In genomic region chr7:48667434-48667833, GRCh38 we compare ENCODE assay signal across 20 cellular contexts.
DNase-seq lines count a peak whose midpoint lies in the region; ATAC-seq, FAIRE-seq and TF ChIP-seq lines count a peak whose summit lies in the region.
"Had no signal": no experiment of that assay in that cellular context is flagged by ENCODE, and none has a peak within 500 bp of the region (broad histone marks: within the 10 kb centered on the region; RNA-seq: fewer than 3 reads in every experiment).

No MANE protein-coding gene starts in this region.

- H4K20me1 ChIP-seq in K562 (replicated peaks; ENCODE audit: control insufficient read depth, insufficient read depth, low read length): no peaks in the 10 kb centered on the region

- H3K4me1 ChIP-seq in K562 (replicated peaks in 1 of 2; ENCODE audit: control insufficient read depth in 2 of 2, insufficient read depth in 2 of 2, low read length in 2 of 2): no peaks in the 10 kb centered on the region
- H3K4me1 ChIP-seq: A549 had no signal

- WGBS in K562 (ENCODE audit: insufficient coverage, low coverage, missing lambda C conversion rate): 0% methylated on average over 1 of the region's 1 CpG

- no peak for FAIRE-seq in K562 (lab: Jason Lieb, UNC)
- FAIRE-seq: A549, GM12878, H1, HTR-8/SVneo had no signal

- TF ChIP-seq CTCF in K562 (IDR thresholded peaks at IDR 0.05 in 2 of 3, conservative IDR thresholded peaks at IDR 0.05 in 1 of 3; ENCODE audit: insufficient read depth in 2 of 3, low read depth in 1 of 3, low read length in 3 of 3): no peak

- no TSS peak for BruUV-seq in K562 (replicated peaks; lab: Mats Ljungman, UMichigan)

- POLR2A ChIA-PET in K562 (lab: Yijun Ruan, JAX): no interaction called here

- intact Hi-C loops in K562 (cut with micrococcal nuclease): no loop called here

- TF ChIP-seq POLR2A in K562 (conservative IDR thresholded peaks at IDR 0.05): no peak

- DNase-seq in A172 (ENCODE audit: low spot score): peak; percentile 6
- DNase-seq in CD1c-positive myeloid dendritic cell (ENCODE audit: extremely low spot score): peak; percentile 21
- DNase-seq in NOMO-1 treated with DMSO at 0.1 percent for 48 hours (lab: John Stamatoyannopoulos, UW; ENCODE audit: unreplicated experiment): peak; percentile 20
- DNase-seq in K562 (ENCODE audit: extremely low read depth in 1 of 4, low spot score in 3 of 4): no peak
- no peak for DNase-seq in D341Med (ENCODE audit: low spot score)
- no peak for DNase-seq in NCI-H146 (lab: John Stamatoyannopoulos, UW)
- no peak for DNase-seq in KBM-7
- DNase-seq: AML-193; CD4-positive, alpha-beta memory T cell; DMS 273 treated with DMSO at 0.1 percent for 48 hours; DMS53; DND-41; EL; H9; IMR-90 had no signal

- H3K4me2 ChIP-seq in K562 (ENCODE audit: insufficient read depth, low read length): no peak overlapping the region
- H3K4me2 ChIP-seq: A549 had no signal

- CTCF ChIA-PET in K562 (lab: Yijun Ruan, JAX; ENCODE audit: low intra/inter-chr PET ratio): no interaction called here

- no peaks in the 10 kb centered on the region for H3K36me3 ChIP-seq in K562 (ENCODE audit: control insufficient read depth, insufficient read depth, low read length)

- no peak for ATAC-seq in K562
- ATAC-seq: A549, GM12878 had no signal

- H3K4me3 ChIP-seq in K562: no peak overlapping the region
- H3K4me3 ChIP-seq: A549, GM12878 had no signal

- no peak overlapping the region for H2AFZ ChIP-seq in K562 (ENCODE audit: low read depth, low read length)

- H3K9me3 ChIP-seq in K562 (replicated peaks; ENCODE audit: control insufficient read depth, insufficient read depth, low read depth, low read length): no peaks in the 10 kb centered on the region; the same call in 1 of the 2 replicates
- H3K9me3 ChIP-seq: A549 had no signal

- TF ChIP-seq EP300 in K562 (IDR thresholded peaks at IDR 0.05; ENCODE audit: low read length): no peak

- H3K9ac ChIP-seq in K562 (ENCODE audit: insufficient read depth in 1 of 2, low read depth in 2 of 2, low read length in 2 of 2): no peak overlapping the region

- H3K79me2 ChIP-seq in K562 (ENCODE audit: control insufficient read depth, insufficient read depth, low read length): no peaks in the 10 kb centered on the region

- no peak overlapping the region for H3K27ac ChIP-seq in K562 (ENCODE audit: extremely low read depth, low read depth, low read length)
- H3K27ac ChIP-seq: A549, C4-2B had no signal

- in situ Hi-C loops in K562 (cut with MboI): no loop called here
- in situ Hi-C loops in KBM-7 (cut with MboI; ENCODE audit: low pct_unique_long_range_greater_than_20kb, low sequenced_read_pairs): no loop called here

- H3K27me3 ChIP-seq in K562 (ENCODE audit: control insufficient read depth in 2 of 2, insufficient read depth in 2 of 2, low read length in 2 of 2): no peaks in the 10 kb centered on the region

- TF ChIP-seq RAD21 in K562 (CRISPR knock-in tag; conservative IDR thresholded peaks at IDR 0.05 in 1 of 2, IDR thresholded peaks at IDR 0.05 in 1 of 2): no peak

- no peaks in the 10 kb centered on the region for H3K9me1 ChIP-seq in K562 (ENCODE audit: control insufficient read depth, insufficient read depth, low read length)

TF ChIP-seq in K562, 482 proteins besides CTCF, POLR2A, EP300 and RAD21:
- no peak for TF ChIP-seq STAG1 (CRISPR knock-in tag; IDR thresholded peaks at IDR 0.05; ENCODE audit: borderline replicate concordance)
- TF ChIP-seq, protein P1, sequence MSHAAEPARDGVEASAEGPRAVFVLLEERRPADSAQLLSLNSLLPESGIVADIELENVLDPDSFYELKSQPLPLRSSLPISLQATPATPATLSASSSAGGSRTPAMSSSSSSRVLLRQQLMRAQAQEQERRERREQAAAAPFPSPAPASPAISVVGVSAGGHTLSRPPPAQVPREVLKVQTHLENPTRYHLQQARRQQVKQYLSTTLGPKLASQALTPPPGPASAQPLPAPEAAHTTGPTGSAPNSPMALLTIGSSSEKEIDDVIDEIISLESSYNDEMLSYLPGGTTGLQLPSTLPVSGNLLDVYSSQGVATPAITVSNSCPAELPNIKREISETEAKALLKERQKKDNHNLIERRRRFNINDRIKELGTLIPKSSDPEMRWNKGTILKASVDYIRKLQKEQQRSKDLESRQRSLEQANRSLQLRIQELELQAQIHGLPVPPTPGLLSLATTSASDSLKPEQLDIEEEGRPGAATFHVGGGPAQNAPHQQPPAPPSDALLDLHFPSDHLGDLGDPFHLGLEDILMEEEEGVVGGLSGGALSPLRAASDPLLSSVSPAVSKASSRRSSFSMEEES (CRISPR knock-in tag; IDR thresholded peaks at IDR 0.05): 0 out of 2 replicates have a peak, but pooled peaks have one; percentile 3

Comparison
In these comparisons a context has a peak if more than half of its experiments do, and no peak if none do; other contexts are left out.
1. DNase-seq: peak in A172 (single experiment), CD1c-positive myeloid dendritic cell (single experiment) and NOMO-1 treated with DMSO at 0.1 percent for 48 hours (single experiment); none in K562 (0 of 4), D341Med (single experiment), NCI-H146 (single experiment) and KBM-7 (single experiment).